In the genomic region with DNA sequence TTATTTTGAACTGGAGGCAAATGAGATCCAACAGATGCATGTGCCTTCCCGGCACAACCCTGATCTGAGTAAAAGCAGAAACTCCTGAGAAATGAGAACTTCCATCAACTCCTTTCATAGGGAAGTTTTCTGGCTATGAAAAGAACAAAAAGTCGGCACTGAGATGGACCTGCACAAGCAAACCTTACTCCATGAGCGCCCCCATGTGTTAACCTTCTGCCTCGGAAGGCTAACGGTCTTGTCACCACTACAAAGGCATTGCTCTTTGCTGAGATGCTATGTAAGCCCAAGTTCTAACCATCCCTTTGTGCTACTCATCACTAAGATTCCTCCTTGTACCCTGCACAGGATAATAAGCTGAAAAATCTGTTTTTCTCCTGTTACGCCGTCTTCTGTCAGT, we compare ENCODE assay signal across 12 cellular contexts. TPM values are rescaled to one million over a fixed set of nuclear protein-coding genes. Genes with fewer than 3 reads are reported as not detected.
DNase-seq lines count a peak whose midpoint lies in the region; ATAC-seq and TF ChIP-seq lines count a peak whose summit lies in the region.
"Had no signal": no experiment of that assay in that cellular context is flagged by ENCODE, and none has a peak within 500 bp of the region (broad histone marks: within the 10 kb centered on the region; RNA-seq: fewer than 3 reads in every experiment).

No MANE protein-coding gene starts in this region.

- DNase-seq in BE2C (peak; percentile 29), endothelial cell (ENCODE audit: low spot score) (peak; percentile 62), AG08396 (ENCODE audit: low spot score) (no peak), LoVo (ENCODE audit: low spot score) (no peak)
- DNase-seq: hypothalamus had no signal

- TF ChIP-seq CTCF in BE2C (IDR thresholded peaks at IDR 0.05; ENCODE audit: low read depth, low read length) (peak; percentile 35), GM12875 (IDR thresholded peaks at IDR 0.05; ENCODE audit: borderline replicate concordance, insufficient read depth, low read depth, low read length) (peak; percentile 41; the same call in 1 of the 2 replicates), OCI-LY1 (IDR thresholded peaks at IDR 0.05; ENCODE audit: low read length) (peak; percentile 51), endothelial cell (IDR thresholded peaks at IDR 0.05; ENCODE audit: unreplicated experiment) (peak; percentile 41)

- no peaks in the 10 kb centered on the region for H3F3A ChIP-seq in OCI-LY1 (ENCODE audit: insufficient read depth, low read length)

- no peaks in the 10 kb centered on the region for H3K27me3 Mint-ChIP-seq in endothelial cell (ENCODE audit: unreplicated experiment)

- no peaks in the 10 kb centered on the region for H3K36me3 Mint-ChIP-seq in endothelial cell (ENCODE audit: low read depth, unreplicated experiment)

- H3K4me2 ChIP-seq in OCI-LY1 (ENCODE audit: low read length): no peak overlapping the region

- H3K4me1 Mint-ChIP-seq in endothelial cell (ENCODE audit: unreplicated experiment): peaks cover 10% of the 10 kb centered on the region

- H3K4me3 Mint-ChIP-seq in endothelial cell (ENCODE audit: unreplicated experiment): no peak overlapping the region

- no peaks in the 10 kb centered on the region for H3K79me2 ChIP-seq in OCI-LY1 (ENCODE audit: insufficient read depth, low read length)

- H3K27ac Mint-ChIP-seq in endothelial cell (ENCODE audit: unreplicated experiment): no peak overlapping the region

- no peak overlapping the region for H2AFZ ChIP-seq in OCI-LY1 (ENCODE audit: low read length)

- H3K9me3 ChIP-seq in BE2C (no peaks in the 10 kb centered on the region), OCI-LY1 (ENCODE audit: low read length) (no peaks in the 10 kb centered on the region)
- H3K9me3 ChIP-seq: SJSA1 had no signal

- no peak overlapping the region for H3K4me3 ChIP-seq in BE2C (ENCODE audit: low read depth, low read length)
- H3K4me3 ChIP-seq in GM12875 (ENCODE audit: low read depth, low read length): no peak overlapping the region
- H3K4me3 ChIP-seq in OCI-LY1 (ENCODE audit: low read depth, low read length, poor library complexity, severe bottlenecking): no peak overlapping the region
- H3K4me3 ChIP-seq: SJSA1, skin epidermis had no signal

- H4K20me1 ChIP-seq in OCI-LY1 (ENCODE audit: insufficient read depth, low read length): no peaks in the 10 kb centered on the region

- H3K27me3 ChIP-seq in BE2C (no peaks in the 10 kb centered on the region), OCI-LY1 (ENCODE audit: insufficient read depth, low read length) (no peaks in the 10 kb centered on the region)
- H3K27me3 ChIP-seq: SJSA1 had no signal

- H3K9me2 ChIP-seq in OCI-LY1 (ENCODE audit: low read depth, low read length): no peaks in the 10 kb centered on the region

- no peaks in the 10 kb centered on the region for H3K4me1 ChIP-seq in BE2C
- no peaks in the 10 kb centered on the region for H3K4me1 ChIP-seq in OCI-LY1 (ENCODE audit: insufficient read depth, low read length, severe bottlenecking)
- H3K4me1 ChIP-seq: SJSA1 had no signal

- no peaks in the 10 kb centered on the region for H3K36me3 ChIP-seq in BE2C
- H3K36me3 ChIP-seq in OCI-LY1 (ENCODE audit: insufficient read depth, low read length): no peaks in the 10 kb centered on the region
- H3K36me3 ChIP-seq: SJSA1 had no signal

- ATAC-seq in GM18909 (IDR thresholded peaks at IDR 0.05; ENCODE audit: poor library complexity, unreplicated experiment) (no peak), HG03039 (IDR thresholded peaks at IDR 0.05; ENCODE audit: unreplicated experiment) (no peak)

- no peak overlapping the region for H3K27ac ChIP-seq in OCI-LY1 (ENCODE audit: low read depth, low read length, poor library complexity, severe bottlenecking)
- H3K27ac ChIP-seq: SJSA1, skin epidermis had no signal

- no peaks in the 10 kb centered on the region for H3K9me3 Mint-ChIP-seq in endothelial cell (ENCODE audit: unreplicated experiment)

- no peak overlapping the region for H3K9ac ChIP-seq in OCI-LY1 (ENCODE audit: low read length)

RNA-seq across cellular contexts. Expression of gene SULT1C3, which starts 57.3 kb away (rescaled TPM):
- polyA plus RNA-seq in BE2C (2012; ENCODE audit: insufficient read depth, insufficient read length, low read depth): not detected
- not detected for total RNA-seq in endothelial cell (ENCODE audit: unreplicated experiment)
- total RNA-seq: SJSA1 had no signal
- polyA plus RNA-seq: adipose tissue had no signal

Comparison
In these comparisons a context has a peak if more than half of its experiments do, and no peak if none do; other contexts are left out.
1. DNase-seq: peak in BE2C (single experiment) and endothelial cell (single experiment); none in AG08396 (single experiment) and LoVo (single experiment).
2. Peak in every context shown above with its lines, with median percentiles within 50 percentile points of each other: CTCF ChIP-seq.